In the genomic region with DNA sequence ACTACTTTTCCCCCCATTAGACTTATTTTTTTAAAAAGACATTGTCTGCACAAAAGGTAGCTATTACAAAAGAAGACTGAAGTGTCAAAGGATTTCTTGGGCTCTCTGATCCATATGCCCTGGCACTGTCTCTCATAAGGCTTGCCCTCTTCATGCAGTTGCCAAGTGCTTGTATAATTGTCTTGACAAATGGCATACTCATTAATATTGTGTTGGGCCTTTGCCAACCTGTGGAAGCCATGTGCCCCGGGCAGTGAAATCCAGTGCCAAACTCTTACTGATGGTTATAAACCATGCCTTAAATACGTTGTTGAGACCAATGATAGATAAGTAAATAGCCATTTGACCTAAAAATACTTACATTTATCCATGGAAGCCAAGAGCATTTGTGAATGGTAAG, we compare ENCODE assay signal across 23 cellular contexts.
A peak's percentile ranks its signal among the peaks of the same experiment; 100 is the strongest.
DNase-seq lines count a peak whose midpoint lies in the region; ATAC-seq lines count a peak whose summit lies in the region.
"Had no signal": no experiment of that assay in that cellular context is flagged by ENCODE, and none has a peak within 500 bp of the region (broad histone marks: within the 10 kb centered on the region; RNA-seq: fewer than 3 reads in every experiment).

No MANE protein-coding gene starts in this region.

- H3K9me3 ChIP-seq in right cardiac atrium (ENCODE audit: control insufficient read depth, low read length), result no peaks in the 10 kb centered on the region
- H3K9me3 ChIP-seq: pancreas, thyroid gland had no signal

- H3K27ac ChIP-seq in right cardiac atrium (ENCODE audit: low read length), result no peak overlapping the region
- H3K27ac ChIP-seq: dorsolateral prefrontal cortex, pancreas, thyroid gland had no signal

- intact Hi-C loops in right cardiac atrium (cut with DNase I), result no loop called here

- peak; percentile 11 for DNase-seq in NCI-H748 (lab: John Stamatoyannopoulos, UW; ENCODE audit: unreplicated experiment)
- no peak for DNase-seq in NCI-H748 treated with DMSO at 0.1 percent for 48 hours (lab: John Stamatoyannopoulos, UW)
- peak in 2 of 3 experiments; percentile 69 to 91 for DNase-seq in NCI-H1417 (lab: John Stamatoyannopoulos, UW)
- peak; percentile 60 to 70 for DNase-seq in NCI-H524 (lab: John Stamatoyannopoulos, UW)
- peak; percentile 35 for DNase-seq in foreskin melanocyte
- DNase-seq in right cardiac atrium, result no peak
- no peak for DNase-seq in HuH-7 (ENCODE audit: low spot score)
- no peak for DNase-seq in Ammon's horn (ENCODE audit: low spot score)
- DNase-seq: activated CD4-positive, alpha-beta T cell treated with anti-CD3 and anti-CD28 coated beads, Interleukin-2, amount 10 ng/mL, durations not matched to agents 7 days and 5 days; activated naive CD8-positive, alpha-beta T cell treated with anti-CD3 and anti-CD28 coated beads for 36 hours; central memory CD4-positive, alpha-beta T cell; KG1; kidney glomerular epithelial cell; MV-4-11; pancreas; RPMI8226; stimulated activated naive CD8-positive, alpha-beta T cell treated with anti-CD3 and anti-CD28 coated beads, Interleukin-15, amount 100 ng/mL, for 72 hours; T-helper 2 cell; thyroid gland had no signal

- no peak overlapping the region for H3K4me3 ChIP-seq in right cardiac atrium (ENCODE audit: low read length)
- H3K4me3 ChIP-seq: dorsolateral prefrontal cortex, lung, pancreas, thyroid gland had no signal

- H3K4me1 ChIP-seq in right cardiac atrium (ENCODE audit: control insufficient read depth, insufficient read depth, low read length), result peaks cover 1% of the 10 kb centered on the region
- H3K4me1 ChIP-seq: pancreas had no signal

- H3K27me3 ChIP-seq in right cardiac atrium (ENCODE audit: control insufficient read depth, insufficient read depth), result no peaks in the 10 kb centered on the region
- H3K27me3 ChIP-seq: dorsolateral prefrontal cortex, pancreas, thyroid gland had no signal

- no peak for ATAC-seq in right cardiac atrium
- ATAC-seq: activated T-helper 17 cell treated with anti-CD3 and anti-CD28 coated beads, Interleukin-2, amount 50 U/mL, for 72 hours; sciatic nerve; stimulated activated naive CD8-positive, alpha-beta T cell treated with anti-CD3 and anti-CD28 coated beads, Interleukin-15, amount 100 ng/mL, for 72 hours had no signal

- 64% methylated on average over 2 of the region's 2 CpGs for WGBS in right cardiac atrium

Comparison
In these comparisons a context has a peak if more than half of its experiments do, and no peak if none do; other contexts are left out.
1. DNase-seq: peak in NCI-H748 (single experiment), NCI-H1417 (2 of 3), NCI-H524 (2 of 2) and foreskin melanocyte (single experiment); none in NCI-H748 treated with DMSO at 0.1 percent for 48 hours (single experiment), right cardiac atrium (0 of 3), HuH-7 (single experiment) and Ammon's horn (single experiment).